In genomic region chr16:53055603-53056527, GRCh38 we compare ENCODE assay signal across 8 cellular contexts. TPM values are rescaled to one million over a fixed set of nuclear protein-coding genes. Genes with fewer than 3 reads are reported as not detected.
DNase-seq lines count a peak whose midpoint lies in the region; ATAC-seq and TF ChIP-seq lines count a peak whose summit lies in the region.

No MANE protein-coding gene starts in this region.

- H3K27me3 Mint-ChIP-seq in chondrocyte (ENCODE audit: low read depth) = no peaks in the 10 kb centered on the region
- peaks cover 13% of the 10 kb centered on the region for H3K27me3 Mint-ChIP-seq in stimulated activated naive CD8-positive, alpha-beta T cell treated with anti-CD3 and anti-CD28 coated beads, Interleukin-15, amount 100 ng/mL, for 72 hours

- peaks cover 48% of the 10 kb centered on the region for H3K4me1 Mint-ChIP-seq in chondrocyte (ENCODE audit: low read depth)
- peaks cover 42% of the 10 kb centered on the region for H3K4me1 Mint-ChIP-seq in stimulated activated naive CD8-positive, alpha-beta T cell treated with anti-CD3 and anti-CD28 coated beads, Interleukin-15, amount 100 ng/mL, for 72 hours

- ATAC-seq in left lobe of liver (peak; percentile 10), GM18861 (IDR thresholded peaks at IDR 0.05; ENCODE audit: unreplicated experiment) (no peak)
- no peak for ATAC-seq in stimulated activated naive CD8-positive, alpha-beta T cell treated with anti-CD3 and anti-CD28 coated beads, Interleukin-15, amount 100 ng/mL, for 72 hours

- DNase-seq in GM12865 (ENCODE audit: low read depth) (peak; percentile 71), RPMI8226 (peak; percentile 44), chondrocyte (ENCODE audit: low spot score) (no peak), left lobe of liver (ENCODE audit: low spot score) (peak; percentile 60), NCI-H2029 treated with DMSO at 0.1 percent for 48 hours (lab: John Stamatoyannopoulos, UW) (no peak)
- no peak for DNase-seq in stimulated activated naive CD8-positive, alpha-beta T cell treated with anti-CD3 and anti-CD28 coated beads, Interleukin-15, amount 100 ng/mL, for 72 hours

- H3K36me3 Mint-ChIP-seq in chondrocyte (ENCODE audit: low read depth) = peaks cover 2% of the 10 kb centered on the region

- peak overlapping the region; percentile 90 for H3K4me3 ChIP-seq in GM12865 (ENCODE audit: low read depth, low read length)

- peak overlapping the region; percentile 86 for H3K4me3 Mint-ChIP-seq in chondrocyte (ENCODE audit: unreplicated experiment)
- peak overlapping the region; percentile 88 to 94 for H3K4me3 Mint-ChIP-seq in stimulated activated naive CD8-positive, alpha-beta T cell treated with anti-CD3 and anti-CD28 coated beads, Interleukin-15, amount 100 ng/mL, for 72 hours

- no peaks in the 10 kb centered on the region for H3K9me3 Mint-ChIP-seq in chondrocyte (ENCODE audit: low read depth)
- H3K9me3 Mint-ChIP-seq in stimulated activated naive CD8-positive, alpha-beta T cell treated with anti-CD3 and anti-CD28 coated beads, Interleukin-15, amount 100 ng/mL, for 72 hours = no peaks in the 10 kb centered on the region

- H3K27ac ChIP-seq in 22Rv1 = peak overlapping the region; percentile 73

- H3K27ac Mint-ChIP-seq in chondrocyte (ENCODE audit: unreplicated experiment) = peak overlapping the region; percentile 97
- peak overlapping the region; percentile 93 for H3K27ac Mint-ChIP-seq in stimulated activated naive CD8-positive, alpha-beta T cell treated with anti-CD3 and anti-CD28 coated beads, Interleukin-15, amount 100 ng/mL, for 72 hours

- TF ChIP-seq CTCF in 22Rv1 (IDR thresholded peaks at IDR 0.05) (no peak), GM12865 (IDR thresholded peaks at IDR 0.05; ENCODE audit: insufficient read depth, low read depth, low read length, missing control alignments) (no peak), chondrocyte (IDR thresholded peaks at IDR 0.05) (no peak)

RNA-seq across cellular contexts. Expression of gene CHD9, which starts 1.1 kb away (rescaled TPM):
- total RNA-seq in chondrocyte (68.6 to 116 TPM (median 72.7 TPM) in 3 replicates), left lobe of liver (34.7 TPM)

RNA-seq across cellular contexts. Expression of gene CHD9NB, which starts 3.2 kb away (rescaled TPM):
- total RNA-seq in chondrocyte (0.85 to 3.1 TPM (median 1.5 TPM) in 3 replicates), left lobe of liver (1.1 TPM)

Comparison
In these comparisons a context has a peak if more than half of its experiments do, and no peak if none do; other contexts are left out.
1. DNase-seq: peak in GM12865 (single experiment), RPMI8226 (single experiment) and left lobe of liver (single experiment); none in chondrocyte (single experiment), stimulated activated naive CD8-positive, alpha-beta T cell treated with anti-CD3 and anti-CD28 coated beads, Interleukin-15, amount 100 ng/mL, for 72 hours (0 of 2) and NCI-H2029 treated with DMSO at 0.1 percent for 48 hours (single experiment).